Comparison of ENCODE assay signal across 1 cellular context in the genomic region with DNA sequence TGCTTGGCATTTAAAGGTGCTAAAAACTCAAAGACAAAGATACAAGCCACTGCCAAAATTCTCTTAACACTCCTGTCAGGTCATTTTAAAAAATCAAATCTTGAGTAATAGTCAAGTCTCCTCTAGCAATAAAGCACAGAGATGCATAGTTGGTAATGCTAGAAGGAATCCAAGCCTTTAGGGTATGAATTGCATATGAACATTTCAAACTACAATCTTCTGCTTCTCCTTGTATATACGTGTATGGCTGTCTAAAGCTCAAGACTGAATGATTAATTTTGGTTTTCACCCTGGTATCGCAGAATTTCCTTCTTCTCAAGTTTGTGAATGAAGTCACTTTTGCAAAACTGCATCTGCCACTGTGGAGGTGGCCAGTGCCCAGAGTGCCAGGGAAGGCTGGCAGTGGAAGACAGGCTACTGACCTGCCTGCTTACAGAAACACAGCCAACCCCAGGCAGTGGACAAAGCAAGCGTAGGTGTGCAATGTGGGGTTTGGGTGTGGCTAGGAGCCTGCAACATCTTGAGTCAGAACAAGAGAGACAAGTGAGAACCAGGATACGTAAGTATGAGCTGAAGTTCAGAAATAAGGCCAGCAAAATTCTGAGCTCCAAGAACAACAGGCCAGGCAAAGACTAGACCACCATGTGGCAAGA.
TF ChIP-seq lines count a peak whose summit lies in the region.

No MANE protein-coding gene starts in this region.

TF ChIP-seq in HEK293, 187 proteins besides CTCF, POLR2A, EP300 and RAD21:
- TF ChIP-seq ZNF544 (tag by site-specific recombination; IDR thresholded peaks at IDR 0.05) (no peak), EGR2 (tag by site-specific recombination; IDR thresholded peaks at IDR 0.05; ENCODE audit: low read depth) (peak; percentile 39; the same call in 1 of the 2 replicates), PRDM6 (tag by site-specific recombination; IDR thresholded peaks at IDR 0.05) (0 out of 2 replicates have a peak, but pooled peaks have one; percentile 27), ZFHX2 (tag by site-specific recombination; conservative IDR thresholded peaks at IDR 0.05) (peak; percentile 16; the same call in 1 of the 2 replicates)
